ENCODE assay signal across 1 cellular context in genomic region chr16:85181739-85182129, GRCh38.
TF ChIP-seq lines count a peak whose summit lies in the region.

No MANE protein-coding gene starts in this region.

TF ChIP-seq in HepG2, 621 proteins besides CTCF, POLR2A, EP300 and RAD21 (continued from another document and continues in another):
- TF ChIP-seq PRDM10 (CRISPR knock-in tag; IDR thresholded peaks at IDR 0.05; ENCODE audit: low read depth): no peak
- TF ChIP-seq MIER3 (CRISPR knock-in tag; IDR thresholded peaks at IDR 0.05; ENCODE audit: borderline replicate concordance): peak; percentile 21; the same call in 1 of the 2 replicates
- peak; percentile 67 for TF ChIP-seq BCL6 (CRISPR knock-in tag; IDR thresholded peaks at IDR 0.05)
- TF ChIP-seq LBX2 (CRISPR knock-in tag; IDR thresholded peaks at IDR 0.05; ENCODE audit: borderline replicate concordance): no peak
- no peak for TF ChIP-seq GLI4 (CRISPR knock-in tag; IDR thresholded peaks at IDR 0.05; ENCODE audit: borderline replicate concordance)
- TF ChIP-seq, protein P1, sequence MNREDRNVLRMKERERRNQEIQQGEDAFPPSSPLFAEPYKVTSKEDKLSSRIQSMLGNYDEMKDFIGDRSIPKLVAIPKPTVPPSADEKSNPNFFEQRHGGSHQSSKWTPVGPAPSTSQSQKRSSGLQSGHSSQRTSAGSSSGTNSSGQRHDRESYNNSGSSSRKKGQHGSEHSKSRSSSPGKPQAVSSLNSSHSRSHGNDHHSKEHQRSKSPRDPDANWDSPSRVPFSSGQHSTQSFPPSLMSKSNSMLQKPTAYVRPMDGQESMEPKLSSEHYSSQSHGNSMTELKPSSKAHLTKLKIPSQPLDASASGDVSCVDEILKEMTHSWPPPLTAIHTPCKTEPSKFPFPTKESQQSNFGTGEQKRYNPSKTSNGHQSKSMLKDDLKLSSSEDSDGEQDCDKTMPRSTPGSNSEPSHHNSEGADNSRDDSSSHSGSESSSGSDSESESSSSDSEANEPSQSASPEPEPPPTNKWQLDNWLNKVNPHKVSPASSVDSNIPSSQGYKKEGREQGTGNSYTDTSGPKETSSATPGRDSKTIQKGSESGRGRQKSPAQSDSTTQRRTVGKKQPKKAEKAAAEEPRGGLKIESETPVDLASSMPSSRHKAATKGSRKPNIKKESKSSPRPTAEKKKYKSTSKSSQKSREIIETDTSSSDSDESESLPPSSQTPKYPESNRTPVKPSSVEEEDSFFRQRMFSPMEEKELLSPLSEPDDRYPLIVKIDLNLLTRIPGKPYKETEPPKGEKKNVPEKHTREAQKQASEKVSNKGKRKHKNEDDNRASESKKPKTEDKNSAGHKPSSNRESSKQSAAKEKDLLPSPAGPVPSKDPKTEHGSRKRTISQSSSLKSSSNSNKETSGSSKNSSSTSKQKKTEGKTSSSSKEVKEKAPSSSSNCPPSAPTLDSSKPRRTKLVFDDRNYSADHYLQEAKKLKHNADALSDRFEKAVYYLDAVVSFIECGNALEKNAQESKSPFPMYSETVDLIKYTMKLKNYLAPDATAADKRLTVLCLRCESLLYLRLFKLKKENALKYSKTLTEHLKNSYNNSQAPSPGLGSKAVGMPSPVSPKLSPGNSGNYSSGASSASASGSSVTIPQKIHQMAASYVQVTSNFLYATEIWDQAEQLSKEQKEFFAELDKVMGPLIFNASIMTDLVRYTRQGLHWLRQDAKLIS (CRISPR knock-in tag; IDR thresholded peaks at IDR 0.05): no peak
- TF ChIP-seq HHEX (CRISPR knock-in tag; IDR thresholded peaks at IDR 0.05): no peak
- TF ChIP-seq KLF12 (CRISPR knock-in tag; IDR thresholded peaks at IDR 0.05; ENCODE audit: borderline replicate concordance): no peak
- TF ChIP-seq CHCHD3 (CRISPR knock-in tag; IDR thresholded peaks at IDR 0.05): no peak
- TF ChIP-seq, protein P2, sequence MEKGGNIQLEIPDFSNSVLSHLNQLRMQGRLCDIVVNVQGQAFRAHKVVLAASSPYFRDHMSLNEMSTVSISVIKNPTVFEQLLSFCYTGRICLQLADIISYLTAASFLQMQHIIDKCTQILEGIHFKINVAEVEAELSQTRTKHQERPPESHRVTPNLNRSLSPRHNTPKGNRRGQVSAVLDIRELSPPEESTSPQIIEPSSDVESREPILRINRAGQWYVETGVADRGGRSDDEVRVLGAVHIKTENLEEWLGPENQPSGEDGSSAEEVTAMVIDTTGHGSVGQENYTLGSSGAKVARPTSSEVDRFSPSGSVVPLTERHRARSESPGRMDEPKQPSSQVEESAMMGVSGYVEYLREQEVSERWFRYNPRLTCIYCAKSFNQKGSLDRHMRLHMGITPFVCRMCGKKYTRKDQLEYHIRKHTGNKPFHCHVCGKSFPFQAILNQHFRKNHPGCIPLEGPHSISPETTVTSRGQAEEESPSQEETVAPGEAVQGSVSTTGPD (CRISPR knock-in tag; IDR thresholded peaks at IDR 0.05): no peak
- no peak for TF ChIP-seq ZNF891 (CRISPR knock-in tag; IDR thresholded peaks at IDR 0.05)
- no peak for TF ChIP-seq IRF2 (CRISPR knock-in tag; IDR thresholded peaks at IDR 0.05)
- no peak for TF ChIP-seq ZNF264 (CRISPR knock-in tag; IDR thresholded peaks at IDR 0.05)
- TF ChIP-seq ZUFSP (CRISPR knock-in tag; IDR thresholded peaks at IDR 0.05; ENCODE audit: borderline replicate concordance): no peak
- no peak for TF ChIP-seq KDM6A (CRISPR knock-in tag; IDR thresholded peaks at IDR 0.05; ENCODE audit: low read depth)
- peak; percentile 33; the same call in 1 of the 2 replicates for TF ChIP-seq SOX5 (CRISPR knock-in tag; IDR thresholded peaks at IDR 0.05; ENCODE audit: borderline replicate concordance)
- peak; percentile 57; the same call in 1 of the 2 replicates for TF ChIP-seq ZNF788 (CRISPR knock-in tag; IDR thresholded peaks at IDR 0.05; ENCODE audit: borderline replicate concordance)
- TF ChIP-seq, protein P3, sequence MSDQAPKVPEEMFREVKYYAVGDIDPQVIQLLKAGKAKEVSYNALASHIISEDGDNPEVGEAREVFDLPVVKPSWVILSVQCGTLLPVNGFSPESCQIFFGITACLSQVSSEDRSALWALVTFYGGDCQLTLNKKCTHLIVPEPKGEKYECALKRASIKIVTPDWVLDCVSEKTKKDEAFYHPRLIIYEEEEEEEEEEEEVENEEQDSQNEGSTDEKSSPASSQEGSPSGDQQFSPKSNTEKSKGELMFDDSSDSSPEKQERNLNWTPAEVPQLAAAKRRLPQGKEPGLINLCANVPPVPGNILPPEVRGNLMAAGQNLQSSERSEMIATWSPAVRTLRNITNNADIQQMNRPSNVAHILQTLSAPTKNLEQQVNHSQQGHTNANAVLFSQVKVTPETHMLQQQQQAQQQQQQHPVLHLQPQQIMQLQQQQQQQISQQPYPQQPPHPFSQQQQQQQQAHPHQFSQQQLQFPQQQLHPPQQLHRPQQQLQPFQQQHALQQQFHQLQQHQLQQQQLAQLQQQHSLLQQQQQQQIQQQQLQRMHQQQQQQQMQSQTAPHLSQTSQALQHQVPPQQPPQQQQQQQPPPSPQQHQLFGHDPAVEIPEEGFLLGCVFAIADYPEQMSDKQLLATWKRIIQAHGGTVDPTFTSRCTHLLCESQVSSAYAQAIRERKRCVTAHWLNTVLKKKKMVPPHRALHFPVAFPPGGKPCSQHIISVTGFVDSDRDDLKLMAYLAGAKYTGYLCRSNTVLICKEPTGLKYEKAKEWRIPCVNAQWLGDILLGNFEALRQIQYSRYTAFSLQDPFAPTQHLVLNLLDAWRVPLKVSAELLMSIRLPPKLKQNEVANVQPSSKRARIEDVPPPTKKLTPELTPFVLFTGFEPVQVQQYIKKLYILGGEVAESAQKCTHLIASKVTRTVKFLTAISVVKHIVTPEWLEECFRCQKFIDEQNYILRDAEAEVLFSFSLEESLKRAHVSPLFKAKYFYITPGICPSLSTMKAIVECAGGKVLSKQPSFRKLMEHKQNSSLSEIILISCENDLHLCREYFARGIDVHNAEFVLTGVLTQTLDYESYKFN (CRISPR knock-in tag; conservative IDR thresholded peaks at IDR 0.05): peak; percentile 70
- no peak for TF ChIP-seq ZNF251 (CRISPR knock-in tag; IDR thresholded peaks at IDR 0.05)
- TF ChIP-seq, protein P4, sequence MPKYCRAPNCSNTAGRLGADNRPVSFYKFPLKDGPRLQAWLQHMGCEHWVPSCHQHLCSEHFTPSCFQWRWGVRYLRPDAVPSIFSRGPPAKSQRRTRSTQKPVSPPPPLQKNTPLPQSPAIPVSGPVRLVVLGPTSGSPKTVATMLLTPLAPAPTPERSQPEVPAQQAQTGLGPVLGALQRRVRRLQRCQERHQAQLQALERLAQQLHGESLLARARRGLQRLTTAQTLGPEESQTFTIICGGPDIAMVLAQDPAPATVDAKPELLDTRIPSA (CRISPR knock-in tag; IDR thresholded peaks at IDR 0.05; ENCODE audit: borderline replicate concordance): no peak
- TF ChIP-seq DNMT3B (CRISPR knock-in tag; conservative IDR thresholded peaks at IDR 0.05): no peak
- no peak for TF ChIP-seq ZNF256 (CRISPR knock-in tag; conservative IDR thresholded peaks at IDR 0.05)
- TF ChIP-seq NFIB (CRISPR knock-in tag; IDR thresholded peaks at IDR 0.05; ENCODE audit: borderline replicate concordance): no peak
- TF ChIP-seq, protein P5, sequence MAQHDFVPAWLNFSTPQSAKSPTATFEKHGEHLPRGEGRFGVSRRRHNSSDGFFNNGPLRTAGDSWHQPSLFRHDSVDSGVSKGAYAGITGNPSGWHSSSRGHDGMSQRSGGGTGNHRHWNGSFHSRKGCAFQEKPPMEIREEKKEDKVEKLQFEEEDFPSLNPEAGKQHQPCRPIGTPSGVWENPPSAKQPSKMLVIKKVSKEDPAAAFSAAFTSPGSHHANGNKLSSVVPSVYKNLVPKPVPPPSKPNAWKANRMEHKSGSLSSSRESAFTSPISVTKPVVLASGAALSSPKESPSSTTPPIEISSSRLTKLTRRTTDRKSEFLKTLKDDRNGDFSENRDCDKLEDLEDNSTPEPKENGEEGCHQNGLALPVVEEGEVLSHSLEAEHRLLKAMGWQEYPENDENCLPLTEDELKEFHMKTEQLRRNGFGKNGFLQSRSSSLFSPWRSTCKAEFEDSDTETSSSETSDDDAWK (CRISPR knock-in tag; IDR thresholded peaks at IDR 0.05): no peak
- TF ChIP-seq ZSCAN20 (CRISPR knock-in tag; IDR thresholded peaks at IDR 0.05; ENCODE audit: borderline replicate concordance): no peak
- TF ChIP-seq, protein P6, sequence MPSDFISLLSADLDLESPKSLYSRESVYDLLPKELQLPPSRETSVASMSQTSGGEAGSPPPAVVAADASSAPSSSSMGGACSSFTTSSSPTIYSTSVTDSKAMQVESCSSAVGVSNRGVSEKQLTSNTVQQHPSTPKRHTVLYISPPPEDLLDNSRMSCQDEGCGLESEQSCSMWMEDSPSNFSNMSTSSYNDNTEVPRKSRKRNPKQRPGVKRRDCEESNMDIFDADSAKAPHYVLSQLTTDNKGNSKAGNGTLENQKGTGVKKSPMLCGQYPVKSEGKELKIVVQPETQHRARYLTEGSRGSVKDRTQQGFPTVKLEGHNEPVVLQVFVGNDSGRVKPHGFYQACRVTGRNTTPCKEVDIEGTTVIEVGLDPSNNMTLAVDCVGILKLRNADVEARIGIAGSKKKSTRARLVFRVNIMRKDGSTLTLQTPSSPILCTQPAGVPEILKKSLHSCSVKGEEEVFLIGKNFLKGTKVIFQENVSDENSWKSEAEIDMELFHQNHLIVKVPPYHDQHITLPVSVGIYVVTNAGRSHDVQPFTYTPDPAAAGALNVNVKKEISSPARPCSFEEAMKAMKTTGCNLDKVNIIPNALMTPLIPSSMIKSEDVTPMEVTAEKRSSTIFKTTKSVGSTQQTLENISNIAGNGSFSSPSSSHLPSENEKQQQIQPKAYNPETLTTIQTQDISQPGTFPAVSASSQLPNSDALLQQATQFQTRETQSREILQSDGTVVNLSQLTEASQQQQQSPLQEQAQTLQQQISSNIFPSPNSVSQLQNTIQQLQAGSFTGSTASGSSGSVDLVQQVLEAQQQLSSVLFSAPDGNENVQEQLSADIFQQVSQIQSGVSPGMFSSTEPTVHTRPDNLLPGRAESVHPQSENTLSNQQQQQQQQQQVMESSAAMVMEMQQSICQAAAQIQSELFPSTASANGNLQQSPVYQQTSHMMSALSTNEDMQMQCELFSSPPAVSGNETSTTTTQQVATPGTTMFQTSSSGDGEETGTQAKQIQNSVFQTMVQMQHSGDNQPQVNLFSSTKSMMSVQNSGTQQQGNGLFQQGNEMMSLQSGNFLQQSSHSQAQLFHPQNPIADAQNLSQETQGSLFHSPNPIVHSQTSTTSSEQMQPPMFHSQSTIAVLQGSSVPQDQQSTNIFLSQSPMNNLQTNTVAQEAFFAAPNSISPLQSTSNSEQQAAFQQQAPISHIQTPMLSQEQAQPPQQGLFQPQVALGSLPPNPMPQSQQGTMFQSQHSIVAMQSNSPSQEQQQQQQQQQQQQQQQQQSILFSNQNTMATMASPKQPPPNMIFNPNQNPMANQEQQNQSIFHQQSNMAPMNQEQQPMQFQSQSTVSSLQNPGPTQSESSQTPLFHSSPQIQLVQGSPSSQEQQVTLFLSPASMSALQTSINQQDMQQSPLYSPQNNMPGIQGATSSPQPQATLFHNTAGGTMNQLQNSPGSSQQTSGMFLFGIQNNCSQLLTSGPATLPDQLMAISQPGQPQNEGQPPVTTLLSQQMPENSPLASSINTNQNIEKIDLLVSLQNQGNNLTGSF (CRISPR knock-in tag; IDR thresholded peaks at IDR 0.05): 0 out of 2 replicates have a peak, but pooled peaks have one; percentile 22
- no peak for TF ChIP-seq HMGA1 (CRISPR knock-in tag; conservative IDR thresholded peaks at IDR 0.05)
- TF ChIP-seq ZNF761 (CRISPR knock-in tag; conservative IDR thresholded peaks at IDR 0.05): no peak
- TF ChIP-seq, protein P7, sequence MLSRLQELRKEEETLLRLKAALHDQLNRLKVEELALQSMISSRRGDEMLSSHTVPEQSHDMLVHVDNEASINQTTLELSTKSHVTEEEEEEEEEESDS (CRISPR knock-in tag; IDR thresholded peaks at IDR 0.05; ENCODE audit: borderline replicate concordance): no peak
- TF ChIP-seq ZNF383 (CRISPR knock-in tag; IDR thresholded peaks at IDR 0.05; ENCODE audit: borderline replicate concordance): no peak
